ENCODE assay signal across 2 cellular contexts in genomic region chr6:155429321-155429893, GRCh38.
TF ChIP-seq lines count a peak whose summit lies in the region.

No MANE protein-coding gene starts in this region.

TF ChIP-seq in HepG2, 621 proteins besides CTCF, POLR2A, EP300 and RAD21:
- TF ChIP-seq ZNF235 (CRISPR knock-in tag; IDR thresholded peaks at IDR 0.05; ENCODE audit: borderline replicate concordance) (no peak), KMT2B (CRISPR knock-in tag; IDR thresholded peaks at IDR 0.05) (no peak), ZNF740 (CRISPR knock-in tag; IDR thresholded peaks at IDR 0.05) (no peak), HNF1B (CRISPR knock-in tag; IDR thresholded peaks at IDR 0.05) (no peak), FOXO1 (CRISPR knock-in tag; IDR thresholded peaks at IDR 0.05) (no peak), MXD1 (CRISPR knock-in tag; IDR thresholded peaks at IDR 0.05) (no peak), AKAP8 (CRISPR knock-in tag; IDR thresholded peaks at IDR 0.05) (no peak), TRIM24 (CRISPR knock-in tag; IDR thresholded peaks at IDR 0.05) (no peak), ARHGAP35 (CRISPR knock-in tag; IDR thresholded peaks at IDR 0.05; ENCODE audit: borderline replicate concordance) (no peak), ZFY (CRISPR knock-in tag; IDR thresholded peaks at IDR 0.05) (no peak), MNT (IDR thresholded peaks at IDR 0.05) (no peak), RBFOX2 (IDR thresholded peaks at IDR 0.05; ENCODE audit: low read depth, low read length) (no peak), ZNF652 (CRISPR knock-in tag; IDR thresholded peaks at IDR 0.05; ENCODE audit: borderline replicate concordance, low read depth) (no peak), ZNF253 (CRISPR knock-in tag; IDR thresholded peaks at IDR 0.05; ENCODE audit: borderline replicate concordance) (no peak), FUBP1 (CRISPR knock-in tag; IDR thresholded peaks at IDR 0.05; ENCODE audit: borderline replicate concordance) (no peak), NCOR1 (IDR thresholded peaks at IDR 0.05; ENCODE audit: borderline replicate concordance, low read length) (no peak)

TF ChIP-seq in H1, 55 proteins besides CTCF, POLR2A, EP300 and RAD21:
- TF ChIP-seq CHD1 (IDR thresholded peaks at IDR 0.05; ENCODE audit: low read depth, low read length) (no peak), KDM5A (IDR thresholded peaks at IDR 0.05; ENCODE audit: low read length) (no peak), CHD2 (IDR thresholded peaks at IDR 0.05; ENCODE audit: low read length) (no peak), POU5F1 (IDR thresholded peaks at IDR 0.05; ENCODE audit: low read depth, low read length) (no peak), TAF7 (optimal IDR thresholded peaks at IDR 0.05; ENCODE audit: borderline replicate concordance, low read depth, low read length) (no peak), CREB1 (IDR thresholded peaks at IDR 0.05) (no peak), TEAD4 (IDR thresholded peaks at IDR 0.05; ENCODE audit: low read depth, low read length) (no peak), SUZ12 (IDR thresholded peaks at IDR 0.05; ENCODE audit: low read length) (no peak), SIRT6 (IDR thresholded peaks at IDR 0.05; ENCODE audit: low read length) (no peak), BCL11A (IDR thresholded peaks at IDR 0.05; ENCODE audit: low read depth in 2 of 2, low read length in 2 of 2) (no peak), RBBP5 (IDR thresholded peaks at IDR 0.05; ENCODE audit: borderline replicate concordance, low read depth, low read length) (no peak), JUN (IDR thresholded peaks at IDR 0.05; ENCODE audit: low read depth, low read length) (no peak), GABPA (IDR thresholded peaks at IDR 0.05; ENCODE audit: borderline replicate concordance, insufficient read depth, low read length) (no peak), HDAC2 (IDR thresholded peaks at IDR 0.05; ENCODE audit: borderline replicate concordance in 1 of 2, low read depth in 2 of 2, low read length in 2 of 2) (no peak), CBX5 (IDR thresholded peaks at IDR 0.05; ENCODE audit: low read depth, low read length) (no peak), SP4 (IDR thresholded peaks at IDR 0.05; ENCODE audit: low read length) (no peak), JUND (IDR thresholded peaks at IDR 0.05; ENCODE audit: low read length) (no peak), KDM4A (IDR thresholded peaks at IDR 0.05; ENCODE audit: low read depth, low read length, severe bottlenecking) (no peak), EZH2 (IDR thresholded peaks at IDR 0.05; ENCODE audit: low read depth, low read length, severe bottlenecking) (no peak), USF2 (IDR thresholded peaks at IDR 0.05; ENCODE audit: low read length) (no peak)
